ENCODE assay signal across 17 cellular contexts in the genomic region with DNA sequence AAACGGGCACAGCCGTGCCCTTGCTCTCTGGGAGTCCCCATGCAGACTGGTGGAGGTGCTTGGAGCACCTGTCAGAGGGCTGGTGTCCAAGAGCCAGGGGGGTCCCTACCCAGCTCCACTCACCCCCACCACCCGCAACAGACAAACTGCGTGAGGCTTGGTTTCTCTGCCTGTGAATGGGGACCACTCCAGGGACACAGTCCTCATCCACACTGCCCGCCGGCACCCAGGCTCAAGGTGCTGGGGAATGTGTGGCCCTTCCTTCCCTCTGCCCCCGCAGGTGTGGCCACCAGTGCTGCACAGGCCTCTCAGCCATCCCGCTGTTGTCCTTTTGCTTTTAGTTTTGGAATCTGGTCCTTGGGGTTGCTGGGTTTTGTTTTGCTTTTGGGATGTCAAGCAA.
DNase-seq lines count a peak whose midpoint lies in the region; ATAC-seq, FAIRE-seq and TF ChIP-seq lines count a peak whose summit lies in the region.
"Had no signal": no experiment of that assay in that cellular context is flagged by ENCODE, and none has a peak within 500 bp of the region (broad histone marks: within the 10 kb centered on the region; RNA-seq: fewer than 3 reads in every experiment).

No MANE protein-coding gene starts in this region.

- no peaks in the 10 kb centered on the region for H3K36me3 Mint-ChIP-seq in activated naive CD4-positive, alpha-beta T cell treated with anti-CD3 and anti-CD28 coated beads, Interleukin-2, amount 50 U/mL, for 72 hours
- H3K36me3 Mint-ChIP-seq: CD8-positive, alpha-beta T cell had no signal

- no peak overlapping the region for H2AFZ ChIP-seq in H1 (ENCODE audit: low read length)
- H2AFZ ChIP-seq in neuronal stem cell (ENCODE audit: low read length): no peak overlapping the region

- peak overlapping the region; percentile 45; the same call in 1 of the 2 replicates for H2BK5ac ChIP-seq in H1 (ENCODE audit: low read depth, low read length)
- H2BK5ac ChIP-seq in neuronal stem cell (ENCODE audit: low read length): peak overlapping the region; percentile 66

- H3K79me1 ChIP-seq in H1 (ENCODE audit: low read depth, low read length) (no peaks in the 10 kb centered on the region), neuronal stem cell (ENCODE audit: low read depth, low read length) (no peaks in the 10 kb centered on the region)

- H3K14ac ChIP-seq in H1 (ENCODE audit: insufficient read length) (no peak overlapping the region), neuronal stem cell (ENCODE audit: low read length) (no peak overlapping the region)

- no peak overlapping the region for H4K5ac ChIP-seq in H1 (ENCODE audit: insufficient read length, low read depth, low read length)

- H3K36me3 ChIP-seq in NT2/D1 (ENCODE audit: insufficient read depth, insufficient read length, low read length) (no peaks in the 10 kb centered on the region), H1 (ENCODE audit: control insufficient read depth in 2 of 4, insufficient read depth in 4 of 4, low read length in 3 of 4) (no peaks in the 10 kb centered on the region), neuronal stem cell (replicated peaks in 1 of 2; ENCODE audit: control insufficient read depth in 2 of 2, insufficient read depth in 2 of 2, low read length in 2 of 2) (no peaks in the 10 kb centered on the region)
- H3K36me3 ChIP-seq: BLaER1 treated with 17β-estradiol and CSF1 and Interleukin-3, amounts not matched to agents 10 nM and 100 nM; HAP-1 had no signal

- H3K27ac ChIP-seq in H1 (ENCODE audit: low read depth, low read length): no peak overlapping the region
- no peak overlapping the region for H3K27ac ChIP-seq in neuronal stem cell (replicated peaks; ENCODE audit: low read length)
- H3K27ac ChIP-seq: BLaER1 treated with 17β-estradiol and CSF1 and Interleukin-3, amounts not matched to agents 10 nM and 100 nM; HL-60 had no signal

- no peak for TF ChIP-seq POLR2A in H1 (IDR thresholded peaks at IDR 0.05; ENCODE audit: control extremely low read depth in 1 of 2, low read depth in 2 of 2, low read length in 2 of 2)

- H3K4ac ChIP-seq in H1 (replicated peaks; ENCODE audit: insufficient read length, low read depth, low read length): no peak overlapping the region
- no peak overlapping the region for H3K4ac ChIP-seq in neuronal stem cell (ENCODE audit: low read length)

- no peak overlapping the region for H3K27ac Mint-ChIP-seq in activated naive CD4-positive, alpha-beta T cell treated with anti-CD3 and anti-CD28 coated beads, Interleukin-2, amount 50 U/mL, for 72 hours
- H3K27ac Mint-ChIP-seq: B cell; CD8-positive, alpha-beta T cell had no signal

- TF ChIP-seq EP300 in H1 (IDR thresholded peaks at IDR 0.05; ENCODE audit: borderline replicate concordance in 1 of 2, low read depth in 2 of 2, low read length in 2 of 2): no peak

- peak overlapping the region; percentile 53; the same call in 1 of the 2 replicates for H2BK20ac ChIP-seq in H1 (ENCODE audit: low read length)

- H2BK12ac ChIP-seq in H1 (ENCODE audit: low read depth, low read length): peak overlapping the region; percentile 85; the same call in 1 of the 2 replicates
- no peak overlapping the region for H2BK12ac ChIP-seq in neuronal stem cell (ENCODE audit: low read length)

- H2BK120ac ChIP-seq in H1 (replicated peaks; ENCODE audit: low read depth, low read length) (no peak overlapping the region), neuronal stem cell (ENCODE audit: low read depth, low read length) (peak overlapping the region; percentile 77)

- no peak overlapping the region; the same call in 1 of the 2 replicates for H4K8ac ChIP-seq in H1 (ENCODE audit: extremely low read depth, insufficient read depth, low read length)
- no peak overlapping the region for H4K8ac ChIP-seq in neuronal stem cell (ENCODE audit: low read depth, low read length)

- H3K23ac ChIP-seq in H1 (ENCODE audit: insufficient read length): no peak overlapping the region
- no peak overlapping the region for H3K23ac ChIP-seq in neuronal stem cell (ENCODE audit: low read depth, low read length, poor library complexity)

- no peaks in the 10 kb centered on the region for H4K20me1 ChIP-seq in H1 (replicated peaks in 1 of 2; ENCODE audit: control insufficient read depth in 1 of 2, insufficient read depth in 2 of 2, low read length in 2 of 2)
- H4K20me1 ChIP-seq: BLaER1 treated with 17β-estradiol and CSF1 and Interleukin-3, amounts not matched to agents 10 nM and 100 nM had no signal

- H3K23me2 ChIP-seq in H1 (ENCODE audit: low read depth, low read length): no peaks in the 10 kb centered on the region

- H3K4me1 ChIP-seq in NT2/D1 (ENCODE audit: insufficient read depth, insufficient read length) (peaks cover 11% of the 10 kb centered on the region), H1 (replicated peaks in 1 of 4; ENCODE audit: control insufficient read depth in 3 of 4, insufficient read depth in 4 of 4, low read length in 3 of 4) (peaks cover 0 to 11% (median 0%) of the 10 kb centered on the region in 4 experiments; a peak in 5 of 7 replicates), neuronal stem cell (ENCODE audit: control insufficient read depth in 2 of 2, insufficient read depth in 1 of 2, low read depth in 1 of 2, low read length in 2 of 2) (peaks cover 1 to 5% of the 10 kb centered on the region in 2 donors)

- H3K27me3 ChIP-seq in NT2/D1 (ENCODE audit: insufficient read depth, insufficient read length) (no peaks in the 10 kb centered on the region), H1 (replicated peaks in 1 of 4; ENCODE audit: control insufficient read depth in 3 of 4, extremely low read depth in 1 of 4, insufficient read depth in 3 of 4, low read length in 3 of 4) (no peaks in the 10 kb centered on the region), neuronal stem cell (ENCODE audit: control insufficient read depth in 3 of 3, insufficient read depth in 3 of 3, low read depth in 1 of 3, low read length in 3 of 3) (no peaks in the 10 kb centered on the region)
- H3K27me3 ChIP-seq: BLaER1 treated with 17β-estradiol and CSF1 and Interleukin-3, amounts not matched to agents 10 nM and 100 nM had no signal

- no peak overlapping the region for H3K56ac ChIP-seq in H1 (replicated peaks; ENCODE audit: insufficient read length, low read depth, low read length)

- H2BK15ac ChIP-seq in H1 (ENCODE audit: low read length): no peak overlapping the region
- peak overlapping the region; percentile 87 for H2BK15ac ChIP-seq in neuronal stem cell (ENCODE audit: low read length)

- CTCF ChIA-PET in H1 (lab: Charles Lee; ENCODE audit: partially characterized antibody): interaction anchor here (2.1 to 15.9 kb wide), 3 partner anchors 14 to 27 kb away, joined by 6 to 131 read pairs (median 11); no protein-coding TSS in a partner anchor

- no peak overlapping the region for H3K4me2 ChIP-seq in H1 (ENCODE audit: insufficient read depth in 1 of 2, low read depth in 2 of 2, low read length in 2 of 2)
- H3K4me2 ChIP-seq in neuronal stem cell (ENCODE audit: insufficient read depth, low read length, poor library complexity, severe bottlenecking): no peak overlapping the region

- H3K18ac ChIP-seq in H1 (ENCODE audit: extremely low read depth, low read length) (no peak overlapping the region), neuronal stem cell (ENCODE audit: low read length) (peak overlapping the region; percentile 86)

- no peak for TF ChIP-seq CTCF in H1 (IDR thresholded peaks at IDR 0.05; ENCODE audit: control extremely low read depth in 1 of 3, insufficient read depth in 1 of 3, low read depth in 1 of 3, low read length in 3 of 3)

- WGBS in H1 (ENCODE audit: extremely low coverage in 1 of 2, insufficient coverage in 1 of 2, insufficient read length in 1 of 2, insufficient replicate concordance in 2 of 2, low coverage in 1 of 2, low lambda C conversion rate in 2 of 2, missing lambda C conversion rate in 1 of 2), 2 experiments: 94% methylated on average over 7 of the region's 8 CpGs; no CpG with 5 or more reads in 1 of the 2 experiments
- WGBS in neuronal stem cell (ENCODE audit: extremely low coverage in 2 of 2, insufficient read length in 2 of 2, insufficient replicate concordance in 1 of 2), 2 donors: no CpG with 5 or more reads among the region's 8 CpGs

- H3K9ac ChIP-seq in NT2/D1 (ENCODE audit: insufficient read length, low read depth): peak overlapping the region; percentile 21
- H3K9ac ChIP-seq in H1 (replicated peaks in 1 of 4; ENCODE audit: extremely low read depth in 1 of 4, low read depth in 3 of 4, low read length in 3 of 4): no peak overlapping the region; a peak in 1 of 7 replicates
- H3K9ac ChIP-seq in neuronal stem cell (ENCODE audit: low read depth, low read length, poor library complexity): no peak overlapping the region
- H3K9ac ChIP-seq: BLaER1 treated with 17β-estradiol and CSF1 and Interleukin-3, amounts not matched to agents 10 nM and 100 nM had no signal

- POLR2A ChIA-PET in H1 (lab: Charles Lee; ENCODE audit: partially characterized antibody): no interaction called here

- no peaks in the 10 kb centered on the region for H3K79me2 ChIP-seq in H1 (ENCODE audit: control insufficient read depth in 1 of 2, insufficient read depth in 2 of 2, low read length in 2 of 2)

- no peak overlapping the region for H3K4me3 ChIP-seq in NT2/D1 (ENCODE audit: insufficient read length, low read depth)
- H3K4me3 ChIP-seq in H1 (ENCODE audit: extremely low read depth in 1 of 4, insufficient read depth in 2 of 4, low read depth in 3 of 4, low read length in 4 of 4): no peak overlapping the region
- no peak overlapping the region for H3K4me3 ChIP-seq in neuronal stem cell (ENCODE audit: low read length in 2 of 2)
- H3K4me3 ChIP-seq: BLaER1 treated with 17β-estradiol and CSF1 and Interleukin-3, amounts not matched to agents 10 nM and 100 nM; HAP-1 had no signal

- H4K91ac ChIP-seq in H1 (replicated peaks; ENCODE audit: insufficient read length, low read length): no peak overlapping the region
- H4K91ac ChIP-seq in neuronal stem cell (ENCODE audit: low read depth, low read length, poor library complexity): no peak overlapping the region

- ATAC-seq in activated naive CD4-positive, alpha-beta T cell treated with anti-CD3 and anti-CD28 coated beads, Interleukin-2, amount 50 U/mL, for 72 hours: no peak
- no peak for ATAC-seq in GM19397 (IDR thresholded peaks at IDR 0.05; ENCODE audit: unreplicated experiment)
- ATAC-seq: CD8-positive, alpha-beta T cell had no signal

- TF ChIP-seq RAD21 in H1 (IDR thresholded peaks at IDR 0.05 in 1 of 2, conservative IDR thresholded peaks at IDR 0.05 in 1 of 2; ENCODE audit: low read depth in 2 of 2, low read length in 2 of 2): no peak

- no peak for FAIRE-seq in H1 (lab: Jason Lieb, UNC)

- H2AK5ac ChIP-seq in H1 (ENCODE audit: low read depth, low read length) (no peak overlapping the region), neuronal stem cell (ENCODE audit: low read depth, low read length) (peak overlapping the region; percentile 71)

- no peaks in the 10 kb centered on the region for H3K9me3 Mint-ChIP-seq in activated naive CD4-positive, alpha-beta T cell treated with anti-CD3 and anti-CD28 coated beads, Interleukin-2, amount 50 U/mL, for 72 hours
- H3K9me3 Mint-ChIP-seq: CD8-positive, alpha-beta T cell had no signal

- DNase-seq in NT2/D1 (ENCODE audit: low read depth, low spot score): no peak
- no peak for DNase-seq in H1 (ENCODE audit: low read depth in 1 of 2, low spot score in 2 of 2)
- DNase-seq in neuronal stem cell (ENCODE audit: low spot score): no peak
- no peak for DNase-seq in activated naive CD4-positive, alpha-beta T cell treated with anti-CD3 and anti-CD28 coated beads, Interleukin-2, amount 50 U/mL, for 72 hours (ENCODE audit: low spot score in 2 of 2)
- DNase-seq in iPS-NIHi7 (ENCODE audit: extremely low spot score): no peak
- no peak for DNase-seq in stimulated activated CD4-positive, alpha-beta T cell treated with anti-CD3 and anti-CD28 coated beads, Interleukin-15, amount 100 ng/mL, for 24 hours
- DNase-seq: 8988T; Calu3; CD8-positive, alpha-beta T cell; DMS79 treated with DMSO at 0.1 percent for 48 hours; GF-D8; IMR-90 had no signal

- H3K9me3 ChIP-seq in NT2/D1 (ENCODE audit: insufficient read depth, low read length): no peaks in the 10 kb centered on the region
- H3K9me3 ChIP-seq in H1 (ENCODE audit: insufficient read depth in 2 of 2, low read depth in 1 of 2, low read length in 1 of 2): peaks cover 0 to 2% of the 10 kb centered on the region in 2 experiments; a peak in 1 of 4 replicates
- H3K9me3 ChIP-seq in neuronal stem cell (replicated peaks in 1 of 2; ENCODE audit: control insufficient read depth in 2 of 2, insufficient read depth in 1 of 2, low read depth in 1 of 2, low read length in 2 of 2): no peaks in the 10 kb centered on the region
- H3K9me3 ChIP-seq: BLaER1 treated with 17β-estradiol and CSF1 and Interleukin-3, amounts not matched to agents 10 nM and 100 nM; HAP-1 had no signal
